Comparison of ENCODE assay signal across 16 cellular contexts in genomic region chr9:27367922-27368316, GRCh38.
DNase-seq lines count a peak whose midpoint lies in the region; ATAC-seq and TF ChIP-seq lines count a peak whose summit lies in the region.
"Had no signal": no experiment of that assay in that cellular context is flagged by ENCODE, and none has a peak within 500 bp of the region (broad histone marks: within the 10 kb centered on the region; RNA-seq: fewer than 3 reads in every experiment).

No MANE protein-coding gene starts in this region.

- no peaks in the 10 kb centered on the region for H3K36me3 ChIP-seq in vagina

- H3K27me3 ChIP-seq in dorsolateral prefrontal cortex (no peaks in the 10 kb centered on the region), vagina (no peaks in the 10 kb centered on the region)

- no peak for ATAC-seq in activated naive CD8-positive, alpha-beta T cell treated with anti-CD3 and anti-CD28 coated beads, Interleukin-2, amount 10 ng/mL, durations not matched to agents 7 days and 5 days (ENCODE audit: low read depth)
- no peak for ATAC-seq in activated naive CD8-positive, alpha-beta T cell treated with anti-CD3 and anti-CD28 coated beads, Interleukin-2, amount 50 U/mL, for 24 hours

- H3K27ac ChIP-seq in dorsolateral prefrontal cortex (peak overlapping the region; percentile 45 to 94 (median 87)), vagina (peak overlapping the region; percentile 22)

- H3K27ac Mint-ChIP-seq in activated naive CD8-positive, alpha-beta T cell treated with anti-CD3 and anti-CD28 coated beads, Interleukin-2, amount 10 ng/mL, durations not matched to agents 7 days and 5 days: peak overlapping the region; percentile 88
- no peak overlapping the region for H3K27ac Mint-ChIP-seq in activated naive CD8-positive, alpha-beta T cell treated with anti-CD3 and anti-CD28 coated beads, Interleukin-2, amount 50 U/mL, for 24 hours
- H3K27ac Mint-ChIP-seq in nephron progenitor cell: peak overlapping the region; percentile 60
- H3K27ac Mint-ChIP-seq: activated naive CD8-positive, alpha-beta T cell treated with anti-CD3 and anti-CD28 coated beads for 36 hours; CD4-positive, alpha-beta memory T cell had no signal

- H3K9me3 Mint-ChIP-seq in activated naive CD8-positive, alpha-beta T cell treated with anti-CD3 and anti-CD28 coated beads, Interleukin-2, amount 10 ng/mL, durations not matched to agents 7 days and 5 days: peaks cover 2% of the 10 kb centered on the region
- H3K9me3 Mint-ChIP-seq in activated naive CD8-positive, alpha-beta T cell treated with anti-CD3 and anti-CD28 coated beads, Interleukin-2, amount 50 U/mL, for 24 hours: no peaks in the 10 kb centered on the region
- H3K9me3 Mint-ChIP-seq in nephron progenitor cell: peaks cover 7% of the 10 kb centered on the region
- H3K9me3 Mint-ChIP-seq: activated naive CD8-positive, alpha-beta T cell treated with anti-CD3 and anti-CD28 coated beads for 36 hours had no signal

- H3K27me3 Mint-ChIP-seq in activated naive CD8-positive, alpha-beta T cell treated with anti-CD3 and anti-CD28 coated beads, Interleukin-2, amount 10 ng/mL, durations not matched to agents 7 days and 5 days: peaks cover 6% of the 10 kb centered on the region
- peaks cover 4% of the 10 kb centered on the region for H3K27me3 Mint-ChIP-seq in activated naive CD8-positive, alpha-beta T cell treated with anti-CD3 and anti-CD28 coated beads, Interleukin-2, amount 50 U/mL, for 24 hours
- peaks cover 4% of the 10 kb centered on the region for H3K27me3 Mint-ChIP-seq in nephron progenitor cell (ENCODE audit: low read depth, poor library complexity)

- intact Hi-C loops in dorsolateral prefrontal cortex (cut with DNase I): loop anchor here (5.0 to 10.0 kb wide), 3 partner anchors 44 to 59 kb away; no protein-coding TSS in a partner anchor
- intact Hi-C loops in vagina (cut with DNase I): no loop called here

- no peaks in the 10 kb centered on the region for H3K9me3 ChIP-seq in vagina

- POLR2A ChIA-PET in activated naive CD8-positive, alpha-beta T cell treated with anti-CD3 and anti-CD28 coated beads, Interleukin-2, amount 10 ng/mL, durations not matched to agents 7 days and 5 days (lab: Charles Lee): interaction anchor here (1.5 to 3.2 kb wide), 3 partner anchors 10 to 205 kb away, joined by 4 to 21 read pairs (median 9); partner anchors contain the start of gene C9orf72
- POLR2A ChIA-PET in GM10248 (lab: Yijun Ruan, JAX): no interaction called here

- CTCF ChIA-PET in GM10248 (lab: Yijun Ruan, JAX): interaction anchor here (1.0 to 2.6 kb wide), 7 partner anchors 9 to 179 kb away, joined by 3 to 12 read pairs (median 3); no protein-coding TSS in a partner anchor

- peaks cover 28% of the 10 kb centered on the region for H3K4me1 ChIP-seq in vagina

- peaks cover 12% of the 10 kb centered on the region for H3K36me3 Mint-ChIP-seq in activated naive CD8-positive, alpha-beta T cell treated with anti-CD3 and anti-CD28 coated beads, Interleukin-2, amount 10 ng/mL, durations not matched to agents 7 days and 5 days
- H3K36me3 Mint-ChIP-seq in activated naive CD8-positive, alpha-beta T cell treated with anti-CD3 and anti-CD28 coated beads, Interleukin-2, amount 50 U/mL, for 24 hours (ENCODE audit: low read depth): no peaks in the 10 kb centered on the region
- H3K36me3 Mint-ChIP-seq in nephron progenitor cell (ENCODE audit: low read depth): peaks cover 10% of the 10 kb centered on the region
- H3K36me3 Mint-ChIP-seq: activated naive CD8-positive, alpha-beta T cell treated with anti-CD3 and anti-CD28 coated beads for 36 hours; CD4-positive, alpha-beta memory T cell had no signal

- no peak for DNase-seq in activated naive CD8-positive, alpha-beta T cell treated with anti-CD3 and anti-CD28 coated beads, Interleukin-2, amount 10 ng/mL, durations not matched to agents 7 days and 5 days
- DNase-seq in activated naive CD8-positive, alpha-beta T cell treated with anti-CD3 and anti-CD28 coated beads, Interleukin-2, amount 50 U/mL, for 24 hours: no peak
- no peak for DNase-seq in dorsolateral prefrontal cortex
- no peak for DNase-seq in nephron progenitor cell
- DNase-seq in vagina (ENCODE audit: extremely low spot score in 2 of 2): no peak
- no peak for DNase-seq in iPS-NIHi11 (ENCODE audit: low spot score)
- no peak for DNase-seq in GM10248 (ENCODE audit: extremely low spot score)
- no peak for DNase-seq in NCI-H2029 treated with DMSO at 0.1 percent for 48 hours (lab: John Stamatoyannopoulos, UW)
- DNase-seq: activated CD4-positive, alpha-beta T cell treated with anti-CD3 and anti-CD28 coated beads for 4 hours; activated naive CD8-positive, alpha-beta T cell treated with anti-CD3 and anti-CD28 coated beads for 36 hours; activated T-cell treated with anti-CD3 and anti-CD28 coated beads, Interleukin-2, amount 50 U/mL, for 1 hour; CD4-positive, alpha-beta memory T cell; HCEC 1CT; NCI-H1417; stimulated activated CD4-positive, alpha-beta T cell treated with anti-CD3 and anti-CD28 coated beads, Interleukin-4, amount 100 ng/mL, for 24 hours; T-helper 9 cell had no signal

- peaks cover 49% of the 10 kb centered on the region for H3K4me1 Mint-ChIP-seq in activated naive CD8-positive, alpha-beta T cell treated with anti-CD3 and anti-CD28 coated beads, Interleukin-2, amount 10 ng/mL, durations not matched to agents 7 days and 5 days
- H3K4me1 Mint-ChIP-seq in activated naive CD8-positive, alpha-beta T cell treated with anti-CD3 and anti-CD28 coated beads, Interleukin-2, amount 50 U/mL, for 24 hours: peaks cover 44% of the 10 kb centered on the region
- peaks cover 71% of the 10 kb centered on the region for H3K4me1 Mint-ChIP-seq in nephron progenitor cell

- no peak for TF ChIP-seq POLR2A in vagina (IDR thresholded peaks at IDR 0.05)

- TF ChIP-seq CTCF in dorsolateral prefrontal cortex (IDR thresholded peaks at IDR 0.05 in 54 of 56, conservative IDR thresholded peaks at IDR 0.05 in 2 of 56; ENCODE audit: low read depth in 1 of 56, partially characterized antibody in 56 of 56) (no peak), nephron progenitor cell (IDR thresholded peaks at IDR 0.05) (no peak), vagina (IDR thresholded peaks at IDR 0.05) (no peak), GM10248 (IDR thresholded peaks at IDR 0.05; ENCODE audit: control extremely low read depth, extremely low read depth, low read depth, missing control alignments) (no peak)

- peak overlapping the region; percentile 4 for H3K4me3 Mint-ChIP-seq in activated naive CD8-positive, alpha-beta T cell treated with anti-CD3 and anti-CD28 coated beads, Interleukin-2, amount 10 ng/mL, durations not matched to agents 7 days and 5 days
- no peak overlapping the region for H3K4me3 Mint-ChIP-seq in activated naive CD8-positive, alpha-beta T cell treated with anti-CD3 and anti-CD28 coated beads, Interleukin-2, amount 50 U/mL, for 24 hours
- peak overlapping the region; percentile 0 for H3K4me3 Mint-ChIP-seq in nephron progenitor cell
- H3K4me3 Mint-ChIP-seq: activated naive CD8-positive, alpha-beta T cell treated with anti-CD3 and anti-CD28 coated beads for 36 hours; CD4-positive, alpha-beta memory T cell had no signal

- H3K4me3 ChIP-seq in dorsolateral prefrontal cortex: peak overlapping the region in 22 of 59 donors; percentile 3 to 45 (median 28)
- H3K4me3 ChIP-seq in vagina: no peak overlapping the region
